ENCODE assay signal across 11 cellular contexts in genomic region chr13:36030670-36031331, GRCh38.
DNase-seq lines count a peak whose midpoint lies in the region; ATAC-seq and TF ChIP-seq lines count a peak whose summit lies in the region.
"Had no signal": no experiment of that assay in that cellular context is flagged by ENCODE, and none has a peak within 500 bp of the region (broad histone marks: within the 10 kb centered on the region; RNA-seq: fewer than 3 reads in every experiment).

No MANE protein-coding gene starts in this region.

- H3K36me3 ChIP-seq in endodermal cell (ENCODE audit: control insufficient read depth, insufficient read depth, low read length), result no peaks in the 10 kb centered on the region
- no peaks in the 10 kb centered on the region for H3K36me3 ChIP-seq in mesenchymal stem cell (ENCODE audit: control insufficient read depth in 1 of 2, insufficient read depth in 2 of 2, low read depth in 1 of 2, low read length in 2 of 2)
- no peaks in the 10 kb centered on the region for H3K36me3 ChIP-seq in suprapubic skin
- H3K36me3 ChIP-seq: upper lobe of left lung had no signal

- H3K23ac ChIP-seq in mesenchymal stem cell (ENCODE audit: low read length in 2 of 2), result no peak overlapping the region

- ATAC-seq in HG02884 (IDR thresholded peaks at IDR 0.05; ENCODE audit: unreplicated experiment), result no peak

- no peak overlapping the region for H2AK5ac ChIP-seq in mesenchymal stem cell (ENCODE audit: low read length, severe bottlenecking)

- no peak overlapping the region for H2AFZ ChIP-seq in mesenchymal stem cell (ENCODE audit: low read depth, low read length)

- H3K27ac ChIP-seq in endodermal cell (ENCODE audit: low read depth, low read length) (no peak overlapping the region), mesenchymal stem cell (ENCODE audit: low read length, poor library complexity, severe bottlenecking) (no peak overlapping the region), suprapubic skin (no peak overlapping the region)
- H3K27ac ChIP-seq: upper lobe of left lung had no signal

- H3K9me3 Mint-ChIP-seq in endodermal cell, result peaks cover 10% of the 10 kb centered on the region

- TF ChIP-seq EP300 in suprapubic skin (IDR thresholded peaks at IDR 0.05), result no peak

- in situ Hi-C loops in GM13977 (cut with MboI; ENCODE audit: low pct_unique_long_range_greater_than_20kb, low sequenced_read_pairs, unreplicated experiment), result no loop called here

- no peak overlapping the region for H4K8ac ChIP-seq in mesenchymal stem cell (ENCODE audit: low read length)

- no peak overlapping the region for H3K4me2 ChIP-seq in mesenchymal stem cell (ENCODE audit: low read length, poor library complexity, severe bottlenecking)

- H3K27me3 Mint-ChIP-seq in endodermal cell (ENCODE audit: insufficient read depth), result no peaks in the 10 kb centered on the region
- H3K27me3 Mint-ChIP-seq: dendritic cell treated with granulocyte-macrophage colony-stimulating factor and Interleukin-4, amounts not matched to agents 40 ng/mL and 50 ng/mL, for 4 days had no signal

- no peak overlapping the region for H2BK120ac ChIP-seq in mesenchymal stem cell (ENCODE audit: low read depth, low read length)

- H3K18ac ChIP-seq in mesenchymal stem cell (ENCODE audit: low read depth in 1 of 2, low read length in 2 of 2), result no peak overlapping the region

- peak overlapping the region; percentile 10 for H3K27ac Mint-ChIP-seq in endodermal cell
- H3K27ac Mint-ChIP-seq: dendritic cell treated with granulocyte-macrophage colony-stimulating factor and Interleukin-4, amounts not matched to agents 40 ng/mL and 50 ng/mL, for 4 days had no signal

- no peak overlapping the region for H2BK15ac ChIP-seq in mesenchymal stem cell (ENCODE audit: low read depth, poor library complexity, severe bottlenecking)

- no peak overlapping the region for H2BK5ac ChIP-seq in mesenchymal stem cell (ENCODE audit: low read depth, low read length, poor library complexity, severe bottlenecking)

- H3K36me3 Mint-ChIP-seq in endodermal cell (ENCODE audit: low read depth), result no peaks in the 10 kb centered on the region

- H3K4me3 Mint-ChIP-seq in endodermal cell, result no peak overlapping the region
- H3K4me3 Mint-ChIP-seq: dendritic cell treated with granulocyte-macrophage colony-stimulating factor and Interleukin-4, amounts not matched to agents 40 ng/mL and 50 ng/mL, for 4 days had no signal

- H3K4me3 ChIP-seq in AG04449 (ENCODE audit: low read depth, low read length) (no peak overlapping the region), endodermal cell (ENCODE audit: low read length) (no peak overlapping the region), mesenchymal stem cell (ENCODE audit: insufficient read depth in 1 of 2, low read depth in 1 of 2, low read length in 2 of 2) (no peak overlapping the region), suprapubic skin (no peak overlapping the region)
- H3K4me3 ChIP-seq: upper lobe of left lung had no signal

- H3K9me3 ChIP-seq in endodermal cell (ENCODE audit: control insufficient read depth, low read length) (peaks cover 4% of the 10 kb centered on the region), mesenchymal stem cell (ENCODE audit: control insufficient read depth, low read length) (no peaks in the 10 kb centered on the region), suprapubic skin (no peaks in the 10 kb centered on the region)
- H3K9me3 ChIP-seq: upper lobe of left lung had no signal

- H3K79me1 ChIP-seq in mesenchymal stem cell (replicated peaks; ENCODE audit: low read length, poor library complexity, severe bottlenecking), result no peaks in the 10 kb centered on the region

- DNase-seq in AG04449 (ENCODE audit: low read depth, low spot score) (peak; percentile 2), NCI-H69 (lab: John Stamatoyannopoulos, UW) (peak; percentile 15), endodermal cell (no peak), mesenchymal stem cell (no peak), suprapubic skin (ENCODE audit: low spot score in 2 of 2) (no peak), GM13977 (ENCODE audit: low spot score) (no peak), occipital lobe (lab: John Stamatoyannopoulos, UW) (no peak)
- DNase-seq: NCI-H187, upper lobe of left lung had no signal

- no peak for TF ChIP-seq POLR2A in suprapubic skin (IDR thresholded peaks at IDR 0.05)

- H3K27me3 ChIP-seq in endodermal cell (ENCODE audit: control insufficient read depth, insufficient read depth, low read length, poor library complexity, severe bottlenecking), result no peaks in the 10 kb centered on the region
- no peaks in the 10 kb centered on the region for H3K27me3 ChIP-seq in mesenchymal stem cell (ENCODE audit: control insufficient read depth in 1 of 2, insufficient read depth in 1 of 2, low read length in 2 of 2)
- H3K27me3 ChIP-seq in suprapubic skin, result no peaks in the 10 kb centered on the region
- H3K27me3 ChIP-seq: upper lobe of left lung had no signal

- TF ChIP-seq CTCF in AG04449 (IDR thresholded peaks at IDR 0.05; ENCODE audit: insufficient read depth, low read length, missing control alignments) (no peak), endodermal cell (conservative IDR thresholded peaks at IDR 0.05) (no peak), suprapubic skin (IDR thresholded peaks at IDR 0.05) (no peak), GM13977 (IDR thresholded peaks at IDR 0.05; ENCODE audit: extremely low read depth, insufficient read depth, missing control alignments) (no peak)

- no peak overlapping the region for H3K9ac ChIP-seq in endodermal cell (ENCODE audit: extremely low read depth, low read length, poor library complexity, severe bottlenecking)
- peak overlapping the region; percentile 23 for H3K9ac ChIP-seq in mesenchymal stem cell (ENCODE audit: low read length)

- H3K4ac ChIP-seq in mesenchymal stem cell (ENCODE audit: low read depth in 1 of 2, low read length in 2 of 2), result no peak overlapping the region

- no peak overlapping the region for H2BK12ac ChIP-seq in mesenchymal stem cell (ENCODE audit: low read length in 2 of 2)

- peaks cover 5% of the 10 kb centered on the region for H3K4me1 Mint-ChIP-seq in endodermal cell

- CTCF ChIA-PET in AG04449 (lab: Yijun Ruan, JAX), result no interaction called here

- WGBS in endodermal cell (ENCODE audit: insufficient coverage in 1 of 2, insufficient read length in 1 of 2), 2 experiments, result 82 to 90% methylated on average over 6 to 8 of the region's 8 CpGs
- WGBS in mesenchymal stem cell, result 73% methylated on average over 8 of the region's 8 CpGs
- 46% methylated on average over 8 of the region's 8 CpGs for WGBS in suprapubic skin

- H3K4me1 ChIP-seq in endodermal cell (ENCODE audit: control insufficient read depth, insufficient read depth, low read length), result peaks cover 2% of the 10 kb centered on the region
- no peaks in the 10 kb centered on the region for H3K4me1 ChIP-seq in mesenchymal stem cell (ENCODE audit: control insufficient read depth, insufficient read depth, low read depth, low read length)
- no peaks in the 10 kb centered on the region for H3K4me1 ChIP-seq in suprapubic skin
- H3K4me1 ChIP-seq: upper lobe of left lung had no signal

- POLR2A ChIA-PET in AG04449 (lab: Yijun Ruan, JAX), result no interaction called here

- no peak overlapping the region for H3K14ac ChIP-seq in mesenchymal stem cell (ENCODE audit: low read length in 2 of 2)

- no peak overlapping the region for H4K91ac ChIP-seq in mesenchymal stem cell (ENCODE audit: low read length)

Comparison
In these comparisons a context has a peak if more than half of its experiments do, and no peak if none do; other contexts are left out.
1. DNase-seq: peak in AG04449 (single experiment) and NCI-H69 (single experiment); none in endodermal cell (single experiment), mesenchymal stem cell (single experiment), suprapubic skin (0 of 2), GM13977 (single experiment) and occipital lobe (single experiment).